1 cellular context compared by ENCODE assay signal in genomic region chr12:19201653-19202052, GRCh38.
TF ChIP-seq lines count a peak whose summit lies in the region.

No MANE protein-coding gene starts in this region.

TF ChIP-seq in WTC11, 78 proteins besides CTCF, POLR2A, EP300 and RAD21 (continued from another document):
- TF ChIP-seq, protein P1, sequence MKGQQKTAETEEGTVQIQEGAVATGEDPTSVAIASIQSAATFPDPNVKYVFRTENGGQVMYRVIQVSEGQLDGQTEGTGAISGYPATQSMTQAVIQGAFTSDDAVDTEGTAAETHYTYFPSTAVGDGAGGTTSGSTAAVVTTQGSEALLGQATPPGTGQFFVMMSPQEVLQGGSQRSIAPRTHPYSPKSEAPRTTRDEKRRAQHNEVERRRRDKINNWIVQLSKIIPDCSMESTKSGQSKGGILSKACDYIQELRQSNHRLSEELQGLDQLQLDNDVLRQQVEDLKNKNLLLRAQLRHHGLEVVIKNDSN (CRISPR knock-in tag; IDR thresholded peaks at IDR 0.05), result no peak
- TF ChIP-seq JUN (CRISPR knock-in tag; IDR thresholded peaks at IDR 0.05) (no peak), CBFB (CRISPR knock-in tag; IDR thresholded peaks at IDR 0.05; ENCODE audit: low read depth) (no peak)
- TF ChIP-seq, protein P2, sequence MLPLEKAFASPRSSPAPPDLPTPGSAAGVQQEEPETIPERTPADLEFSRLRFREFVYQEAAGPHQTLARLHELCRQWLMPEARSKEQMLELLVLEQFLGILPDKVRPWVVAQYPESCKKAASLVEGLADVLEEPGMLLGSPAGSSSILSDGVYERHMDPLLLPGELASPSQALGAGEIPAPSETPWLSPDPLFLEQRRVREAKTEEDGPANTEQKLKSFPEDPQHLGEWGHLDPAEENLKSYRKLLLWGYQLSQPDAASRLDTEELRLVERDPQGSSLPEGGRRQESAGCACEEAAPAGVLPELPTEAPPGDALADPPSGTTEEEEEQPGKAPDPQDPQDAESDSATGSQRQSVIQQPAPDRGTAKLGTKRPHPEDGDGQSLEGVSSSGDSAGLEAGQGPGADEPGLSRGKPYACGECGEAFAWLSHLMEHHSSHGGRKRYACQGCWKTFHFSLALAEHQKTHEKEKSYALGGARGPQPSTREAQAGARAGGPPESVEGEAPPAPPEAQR (CRISPR knock-in tag; IDR thresholded peaks at IDR 0.05), result no peak
